20 cellular contexts compared by ENCODE assay signal in the genomic region with DNA sequence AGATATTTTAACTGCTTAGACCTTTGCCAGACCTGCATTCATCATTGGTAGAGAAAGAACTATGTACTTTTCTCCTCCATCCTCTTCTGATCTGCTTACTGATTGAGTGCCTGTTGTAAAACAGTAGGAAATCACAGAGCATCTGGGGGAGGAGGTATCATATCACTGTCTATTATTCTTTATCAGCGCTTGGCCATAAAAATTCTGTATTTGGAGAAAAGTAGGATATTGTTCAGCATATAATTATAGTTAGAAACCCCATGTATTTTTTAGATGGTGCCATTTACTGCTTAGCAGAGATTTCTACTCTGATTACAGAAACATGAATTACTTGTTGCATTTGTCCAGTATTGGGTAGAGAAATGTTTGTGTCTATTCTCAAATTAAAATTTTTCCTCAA.
DNase-seq lines count a peak whose midpoint lies in the region; ATAC-seq and TF ChIP-seq lines count a peak whose summit lies in the region.
"Had no signal": no experiment of that assay in that cellular context is flagged by ENCODE, and none has a peak within 500 bp of the region (broad histone marks: within the 10 kb centered on the region; RNA-seq: fewer than 3 reads in every experiment).

No MANE protein-coding gene starts in this region.

- H2AFZ ChIP-seq in MM.1S (ENCODE audit: low read length) (no peak overlapping the region), OCI-LY7 (ENCODE audit: low read length) (no peak overlapping the region)

- CTCF ChIA-PET in OCI-LY7 (lab: Charles Lee; ENCODE audit: unreplicated experiment) = no interaction called here

- no peak overlapping the region for H3K4me3 ChIP-seq in MM.1S (ENCODE audit: low read length)
- no peak overlapping the region for H3K4me3 ChIP-seq in OCI-LY7 (ENCODE audit: low read depth, low read length, poor library complexity, severe bottlenecking)
- H3K4me3 ChIP-seq: A549, SK-N-MC had no signal

- H3K4me1 Mint-ChIP-seq in activated T-cell treated with anti-CD3 and anti-CD28 coated beads, Interleukin-2, amount 50 U/mL, for 24 hours (ENCODE audit: low read depth) = peaks cover 62% of the 10 kb centered on the region

- peaks cover 8% of the 10 kb centered on the region for H3K9me3 Mint-ChIP-seq in activated T-cell treated with anti-CD3 and anti-CD28 coated beads, Interleukin-2, amount 50 U/mL, for 24 hours

- no peaks in the 10 kb centered on the region for H4K20me1 ChIP-seq in MM.1S (ENCODE audit: insufficient read depth, low read length)
- H4K20me1 ChIP-seq in OCI-LY7 (ENCODE audit: insufficient read depth, low read length) = peaks cover 6% of the 10 kb centered on the region; the same call in 1 of the 2 replicates

- H3K4me2 ChIP-seq in MM.1S (ENCODE audit: low read depth, low read length) = no peak overlapping the region
- no peak overlapping the region for H3K4me2 ChIP-seq in OCI-LY7 (ENCODE audit: low read length)
- H3K4me2 ChIP-seq: A549 had no signal

- POLR2A ChIA-PET in OCI-LY7 (lab: Charles Lee) = interaction anchor here (1.1 kb wide), 1 partner anchor 9 kb away, joined by 4 read pairs; no protein-coding TSS in a partner anchor

- no peaks in the 10 kb centered on the region for H3K4me1 ChIP-seq in MM.1S (ENCODE audit: low read length)
- H3K4me1 ChIP-seq in OCI-LY7 (ENCODE audit: insufficient read depth, low read length, poor library complexity, severe bottlenecking) = peaks cover 8% of the 10 kb centered on the region

- no peaks in the 10 kb centered on the region for H3K9me3 ChIP-seq in MM.1S (replicated peaks; ENCODE audit: insufficient read depth, low read length)
- no peaks in the 10 kb centered on the region for H3K9me3 ChIP-seq in OCI-LY7 (ENCODE audit: low read length)
- H3K9me3 ChIP-seq: Caco-2 had no signal

- H3K27me3 ChIP-seq in MM.1S (replicated peaks; ENCODE audit: insufficient read depth, low read length) = no peaks in the 10 kb centered on the region

- no peak for DNase-seq in activated T-cell treated with anti-CD3 and anti-CD28 coated beads, Interleukin-2, amount 50 U/mL, for 24 hours
- no peak for DNase-seq in activated T-cell treated with anti-CD3 and anti-CD28 coated beads, Interleukin-2, amount 50 U/mL, for 1 hour
- DNase-seq in NCI-H2227 (lab: John Stamatoyannopoulos, UW; ENCODE audit: unreplicated experiment) (peak; percentile 42), left kidney (ENCODE audit: low read depth, low spot score) (peak; percentile 59), MM.1S (no peak), OCI-LY7 (ENCODE audit: low spot score) (no peak)
- DNase-seq: Caco-2, DMS153, KG1, NCI-H1092, NCI-H1694 treated with DMSO at 0.1 percent for 48 hours, NCI-H446 treated with DMSO at 0.1 percent for 48 hours, NCI-H82, Right ventricle myocardium superior had no signal

- ATAC-seq in GM18909 (IDR thresholded peaks at IDR 0.05; ENCODE audit: poor library complexity, unreplicated experiment) (no peak), GM21423 (IDR thresholded peaks at IDR 0.05; ENCODE audit: unreplicated experiment) (no peak)
- ATAC-seq: A549, HepG2, Panc1 had no signal

- H3K9me2 ChIP-seq in MM.1S (replicated peaks; ENCODE audit: insufficient read depth, low read length) (no peaks in the 10 kb centered on the region), OCI-LY7 (ENCODE audit: insufficient read depth, low read length) (no peaks in the 10 kb centered on the region)

- no peaks in the 10 kb centered on the region for H3F3A ChIP-seq in MM.1S (ENCODE audit: insufficient read depth, low read length)

- intact Hi-C loops in OCI-LY7 (cut with micrococcal nuclease; ENCODE audit: unreplicated experiment) = no loop called here

- no peak overlapping the region for H3K9ac ChIP-seq in MM.1S (ENCODE audit: low read length)

- H3K4me3 Mint-ChIP-seq in activated T-cell treated with anti-CD3 and anti-CD28 coated beads, Interleukin-2, amount 50 U/mL, for 24 hours = no peak overlapping the region

- BruUV-seq in OCI-LY7 (replicated peaks; lab: Mats Ljungman, UMichigan) = no TSS peak

- H3K27ac ChIP-seq in MM.1S (ENCODE audit: low read length) = no peak overlapping the region
- no peak overlapping the region for H3K27ac ChIP-seq in OCI-LY7 (ENCODE audit: low read depth, low read length, poor library complexity, severe bottlenecking)
- H3K27ac ChIP-seq: A549, SK-N-MC had no signal

- TF ChIP-seq CTCF in MM.1S (IDR thresholded peaks at IDR 0.05; ENCODE audit: low read length) (no peak), OCI-LY7 (conservative IDR thresholded peaks at IDR 0.05; ENCODE audit: low read length) (no peak)

- H3K36me3 Mint-ChIP-seq in activated T-cell treated with anti-CD3 and anti-CD28 coated beads, Interleukin-2, amount 50 U/mL, for 24 hours (ENCODE audit: low read depth) = peaks cover 81% of the 10 kb centered on the region

- peaks cover 10% of the 10 kb centered on the region; the same call in 1 of the 2 replicates for H3K79me2 ChIP-seq in MM.1S (ENCODE audit: low read length)
- H3K79me2 ChIP-seq in OCI-LY7 (ENCODE audit: insufficient read depth, low read depth, low read length) = peaks cover 56% of the 10 kb centered on the region; the same call in 1 of the 2 replicates

- peak overlapping the region; percentile 13 for H3K27ac Mint-ChIP-seq in activated T-cell treated with anti-CD3 and anti-CD28 coated beads, Interleukin-2, amount 50 U/mL, for 24 hours

- no peaks in the 10 kb centered on the region for H3K27me3 Mint-ChIP-seq in activated T-cell treated with anti-CD3 and anti-CD28 coated beads, Interleukin-2, amount 50 U/mL, for 24 hours

- H3K36me3 ChIP-seq in MM.1S (replicated peaks; ENCODE audit: insufficient read depth, low read length) = no peaks in the 10 kb centered on the region
- peaks cover 73% of the 10 kb centered on the region for H3K36me3 ChIP-seq in OCI-LY7 (ENCODE audit: insufficient read depth, low read length)

Comparison
In these comparisons a context has a peak if more than half of its experiments do, and no peak if none do; other contexts are left out.
1. DNase-seq: peak in NCI-H2227 (single experiment) and left kidney (single experiment); none in activated T-cell treated with anti-CD3 and anti-CD28 coated beads, Interleukin-2, amount 50 U/mL, for 24 hours (single experiment), activated T-cell treated with anti-CD3 and anti-CD28 coated beads, Interleukin-2, amount 50 U/mL, for 1 hour (single experiment), MM.1S (single experiment) and OCI-LY7 (single experiment).